Comparison of ENCODE assay signal across 9 cellular contexts in the genomic region with DNA sequence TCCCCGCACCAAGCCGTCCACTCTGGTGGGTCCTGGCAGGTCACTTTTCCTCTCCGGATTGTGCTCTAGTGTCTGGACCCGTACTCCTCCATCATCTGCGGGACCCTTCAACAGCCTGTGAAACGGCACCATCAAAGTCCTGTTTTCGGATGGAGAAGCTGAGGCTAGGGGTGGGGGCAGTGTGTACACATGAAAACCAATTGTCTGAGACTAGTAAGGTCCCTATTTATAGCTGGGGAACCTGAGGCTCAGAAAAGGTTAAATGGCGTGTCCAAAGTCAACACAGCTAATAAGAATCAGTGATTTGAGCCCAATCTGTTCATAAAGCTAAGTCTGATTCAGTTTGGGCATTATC. TPM values are rescaled to one million over a fixed set of nuclear protein-coding genes. Genes with fewer than 3 reads are reported as not detected.
DNase-seq lines count a peak whose midpoint lies in the region; ATAC-seq, FAIRE-seq and TF ChIP-seq lines count a peak whose summit lies in the region.
"Had no signal": no experiment of that assay in that cellular context is flagged by ENCODE, and none has a peak within 500 bp of the region (broad histone marks: within the 10 kb centered on the region; RNA-seq: fewer than 3 reads in every experiment).

No MANE protein-coding gene starts in this region.

- H3K4me3 ChIP-seq in AG09309 (ENCODE audit: control insufficient read depth, low read depth, low read length) (peak overlapping the region; percentile 51; the same call in 1 of the 2 replicates), HUES48 (ENCODE audit: low read depth, low read length) (peak overlapping the region; percentile 58), ectodermal cell (ENCODE audit: insufficient read depth, low read depth, low read length) (peak overlapping the region; percentile 47)

- H3K27me3 ChIP-seq in HUES48 (ENCODE audit: control insufficient read depth, insufficient read depth, low read length) (peaks cover 28% of the 10 kb centered on the region), ectodermal cell (ENCODE audit: control insufficient read depth, insufficient read depth, low read length, poor library complexity, severe bottlenecking) (peaks cover 31% of the 10 kb centered on the region)

- 39 to 40% methylated on average over 8 of the region's 8 CpGs for WGBS in ectodermal cell, 2 experiments

- FAIRE-seq in urothelium cell line (lab: Jason Lieb, UNC): no peak

- TF ChIP-seq CTCF in AG09309 (IDR thresholded peaks at IDR 0.05; ENCODE audit: control insufficient read depth, insufficient read depth, low read depth, low read length, missing control alignments) (no peak), nephron progenitor cell (IDR thresholded peaks at IDR 0.05) (no peak)

- H3K27ac ChIP-seq in HUES48 (ENCODE audit: low read depth, low read length) (no peak overlapping the region), ectodermal cell (ENCODE audit: insufficient read depth, low read depth, low read length, poor library complexity, severe bottlenecking) (no peak overlapping the region)

- H3K4me1 Mint-ChIP-seq in nephron progenitor cell: peaks cover 59% of the 10 kb centered on the region

- H3K27ac Mint-ChIP-seq in nephron progenitor cell: no peak overlapping the region

- no peaks in the 10 kb centered on the region for H3K36me3 ChIP-seq in HUES48 (ENCODE audit: control insufficient read depth, insufficient read depth, low read length)
- no peaks in the 10 kb centered on the region for H3K36me3 ChIP-seq in ectodermal cell (ENCODE audit: control insufficient read depth, insufficient read depth, low read length)

- peak overlapping the region; percentile 69 for H3K4me3 Mint-ChIP-seq in nephron progenitor cell

- H3K9me3 ChIP-seq in HUES48 (ENCODE audit: control insufficient read depth, insufficient read depth, low read length) (no peaks in the 10 kb centered on the region), ectodermal cell (ENCODE audit: control insufficient read depth, low read length) (no peaks in the 10 kb centered on the region)

- H3K27me3 Mint-ChIP-seq in nephron progenitor cell (ENCODE audit: low read depth, poor library complexity): peaks cover 23% of the 10 kb centered on the region

- no peak for DNase-seq in AG09309 (ENCODE audit: low read depth)
- DNase-seq in nephron progenitor cell: no peak
- DNase-seq in NCI-H1105 treated with DMSO at 0.1 percent for 48 hours (lab: John Stamatoyannopoulos, UW): no peak
- DNase-seq in urothelium cell line (ENCODE audit: low spot score): no peak
- no peak for DNase-seq in AG08396 (ENCODE audit: low spot score)
- DNase-seq: NCI-H2029 treated with DMSO at 0.1 percent for 48 hours had no signal

- no peaks in the 10 kb centered on the region for H3K36me3 Mint-ChIP-seq in nephron progenitor cell (ENCODE audit: low read depth)

- no peaks in the 10 kb centered on the region for H3K9me3 Mint-ChIP-seq in nephron progenitor cell

- 0 out of 2 replicates have a peak, but pooled peaks cover 2% of the 10 kb centered on the region for H3K4me1 ChIP-seq in HUES48 (ENCODE audit: control insufficient read depth, insufficient read depth, low read length)
- peaks cover 4% of the 10 kb centered on the region for H3K4me1 ChIP-seq in ectodermal cell (ENCODE audit: control insufficient read depth, insufficient read depth, low read length)

- H3K9ac ChIP-seq in HUES48 (ENCODE audit: low read depth, low read length): no peak overlapping the region

- no peak for ATAC-seq in GM21717 (IDR thresholded peaks at IDR 0.05; ENCODE audit: unreplicated experiment)

RNA-seq across cellular contexts. Expression of a gene that starts 0.7 kb away (rescaled TPM):
- polyA plus RNA-seq in ectodermal cell (2013, experiment 1 of 4): 1.7 TPM
- 1.7 TPM for polyA plus RNA-seq in ectodermal cell (2013, experiment 2 of 4)
- 4.0 TPM for polyA plus RNA-seq in ectodermal cell (2013, experiment 3 of 4)
- polyA plus RNA-seq in ectodermal cell (2013, experiment 4 of 4): 4.5 TPM
